In genomic region chr14:63343878-63344277, GRCh38 we compare ENCODE assay signal across 1 cellular context.
TF ChIP-seq lines count a peak whose summit lies in the region.

No MANE protein-coding gene starts in this region.

TF ChIP-seq in HepG2, 621 proteins besides CTCF, POLR2A, EP300 and RAD21:
- no peak for TF ChIP-seq ZBTB39 (CRISPR knock-in tag; IDR thresholded peaks at IDR 0.05)
- TF ChIP-seq ZNF24 (IDR thresholded peaks at IDR 0.05): no peak
- no peak for TF ChIP-seq ZNF652 (CRISPR knock-in tag; IDR thresholded peaks at IDR 0.05; ENCODE audit: borderline replicate concordance, low read depth)
- TF ChIP-seq NKX3-1 (CRISPR knock-in tag; IDR thresholded peaks at IDR 0.05): no peak
- TF ChIP-seq ZSCAN20 (CRISPR knock-in tag; IDR thresholded peaks at IDR 0.05; ENCODE audit: borderline replicate concordance): no peak
- no peak for TF ChIP-seq FOXK1 (CRISPR knock-in tag; IDR thresholded peaks at IDR 0.05; ENCODE audit: borderline replicate concordance, low read depth)
- no peak for TF ChIP-seq ZSCAN30 (CRISPR knock-in tag; IDR thresholded peaks at IDR 0.05)
- no peak for TF ChIP-seq ZBTB2 (CRISPR knock-in tag; IDR thresholded peaks at IDR 0.05; ENCODE audit: low read depth)
- TF ChIP-seq HNRNPH1 (optimal IDR thresholded peaks at IDR 0.05; ENCODE audit: low read depth, low read length): no peak
- TF ChIP-seq KMT2B (CRISPR knock-in tag; IDR thresholded peaks at IDR 0.05): no peak
- TF ChIP-seq KAT2B (IDR thresholded peaks at IDR 0.05; ENCODE audit: borderline replicate concordance, low read depth, low read length): no peak
